Comparison of ENCODE assay signal across 8 cellular contexts in the genomic region with DNA sequence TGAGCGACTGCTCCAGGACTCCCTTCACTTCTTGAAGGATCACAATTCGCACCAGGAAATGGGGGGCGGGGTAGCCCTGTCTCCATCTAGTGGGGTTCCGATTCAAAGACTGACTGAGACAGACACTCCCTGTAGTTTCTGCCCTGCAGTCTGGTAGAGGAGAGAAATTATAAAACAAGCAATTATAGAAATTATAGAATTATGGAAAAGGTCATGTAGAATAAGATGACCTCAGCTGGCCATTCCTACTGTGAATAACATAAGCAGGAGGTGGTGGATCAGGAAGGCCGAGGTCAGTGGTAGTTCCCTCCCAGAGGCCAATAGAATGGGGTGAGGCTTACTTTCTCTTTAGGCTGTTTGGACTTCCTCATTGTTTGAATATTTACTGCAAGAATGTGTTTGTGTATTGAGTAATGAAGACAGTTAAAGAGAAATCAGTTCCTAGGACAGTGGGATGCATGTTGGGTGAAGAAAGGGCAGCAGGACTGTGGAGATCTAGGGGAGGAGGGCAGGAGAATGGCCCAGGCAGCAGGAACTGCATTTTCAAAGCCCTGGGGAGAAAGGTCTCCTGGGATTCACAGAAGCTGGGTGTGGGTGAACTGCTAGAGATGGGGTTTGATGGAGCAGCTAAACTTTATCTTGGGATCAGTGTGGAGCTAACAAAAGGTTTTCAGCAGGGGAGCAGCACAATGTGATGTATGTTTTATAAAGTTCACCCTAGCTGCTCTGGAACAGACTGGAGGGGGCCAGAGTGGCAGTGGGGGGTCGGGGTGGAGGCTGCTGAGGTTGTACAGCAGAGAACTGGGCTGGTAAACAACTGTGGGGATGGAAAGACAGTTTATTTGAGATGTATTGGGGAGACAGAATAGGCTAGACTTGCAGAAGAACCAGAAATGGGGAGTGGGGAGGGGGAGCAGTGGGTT. TPM values are rescaled to one million over a fixed set of nuclear protein-coding genes. Genes with fewer than 3 reads are reported as not detected.
DNase-seq lines count a peak whose midpoint lies in the region; ATAC-seq and TF ChIP-seq lines count a peak whose summit lies in the region.

No MANE protein-coding gene starts in this region.

- H3K27me3 Mint-ChIP-seq in CD4-positive, alpha-beta memory T cell: no peaks in the 10 kb centered on the region
- H3K27me3 Mint-ChIP-seq in IgD-negative memory B cell: no peaks in the 10 kb centered on the region
- H3K27me3 Mint-ChIP-seq in activated T-helper 17 cell treated with anti-CD3 and anti-CD28 coated beads, Interleukin-2, amount 50 U/mL, for 72 hours: no peaks in the 10 kb centered on the region

- no peak for DNase-seq in CD4-positive, alpha-beta memory T cell
- DNase-seq in heart right ventricle (no peak), germinal center (ENCODE audit: low spot score) (no peak)

- peak overlapping the region; percentile 29 to 96 (median 60) for H3K27ac Mint-ChIP-seq in CD4-positive, alpha-beta memory T cell
- H3K27ac Mint-ChIP-seq in IgD-negative memory B cell: peak overlapping the region; percentile 63 to 91 (median 80)
- no peak overlapping the region for H3K27ac Mint-ChIP-seq in activated T-helper 17 cell treated with anti-CD3 and anti-CD28 coated beads, Interleukin-2, amount 50 U/mL, for 72 hours

- no peak for ATAC-seq in activated T-helper 17 cell treated with anti-CD3 and anti-CD28 coated beads, Interleukin-2, amount 50 U/mL, for 72 hours (replicated peaks)
- ATAC-seq in heart right ventricle (peak in 5 of 8 donors; percentile 17 to 48 (median 37)), HG03108 (IDR thresholded peaks at IDR 0.05; ENCODE audit: unreplicated experiment) (no peak), GM19455 (IDR thresholded peaks at IDR 0.05; ENCODE audit: unreplicated experiment) (no peak)

- peaks cover 21% of the 10 kb centered on the region for H3K4me1 ChIP-seq in CD4-positive, alpha-beta memory T cell (ENCODE audit: insufficient read depth, low read length)
- H3K4me1 ChIP-seq in heart right ventricle: peaks cover 3 to 31% (median 23%) of the 10 kb centered on the region in 9 donors
- H3K4me1 ChIP-seq in skeletal muscle satellite cell (ENCODE audit: control insufficient read depth, insufficient read depth, low read length): peaks cover 30% of the 10 kb centered on the region

- no peaks in the 10 kb centered on the region for H3K36me3 ChIP-seq in CD4-positive, alpha-beta memory T cell (ENCODE audit: insufficient read depth, low read length)
- H3K36me3 ChIP-seq in heart right ventricle: peaks cover 0 to 12% (median 0%) of the 10 kb centered on the region in 9 donors
- H3K36me3 ChIP-seq in skeletal muscle satellite cell (ENCODE audit: insufficient read depth, low read length): no peaks in the 10 kb centered on the region

- peaks cover 13 to 15% of the 10 kb centered on the region in 2 donors for H3K36me3 Mint-ChIP-seq in CD4-positive, alpha-beta memory T cell
- peaks cover 5% of the 10 kb centered on the region for H3K36me3 Mint-ChIP-seq in IgD-negative memory B cell
- H3K36me3 Mint-ChIP-seq in activated T-helper 17 cell treated with anti-CD3 and anti-CD28 coated beads, Interleukin-2, amount 50 U/mL, for 72 hours (ENCODE audit: low read depth): no peaks in the 10 kb centered on the region

- 56 to 63% methylated on average over 6 of the region's 6 CpGs for WGBS in heart right ventricle, 2 donors

- CTCF ChIA-PET in CD4-positive, alpha-beta memory T cell (lab: Charles Lee; ENCODE audit: partially characterized antibody): interaction anchor here (0.9 to 1.3 kb wide), 3 partner anchors 63 to 276 kb away, joined by 3 to 4 read pairs (median 4); no protein-coding TSS in a partner anchor

- H3K4me1 Mint-ChIP-seq in CD4-positive, alpha-beta memory T cell: peaks cover 10 to 28% (median 19%) of the 10 kb centered on the region in 4 donors
- peaks cover 14 to 19% (median 17%) of the 10 kb centered on the region in 3 donors for H3K4me1 Mint-ChIP-seq in IgD-negative memory B cell
- peaks cover 18% of the 10 kb centered on the region for H3K4me1 Mint-ChIP-seq in activated T-helper 17 cell treated with anti-CD3 and anti-CD28 coated beads, Interleukin-2, amount 50 U/mL, for 72 hours

- H3K9me3 Mint-ChIP-seq in CD4-positive, alpha-beta memory T cell: peaks cover 0 to 17% (median 10%) of the 10 kb centered on the region in 8 donors
- H3K9me3 Mint-ChIP-seq in IgD-negative memory B cell: peaks cover 3 to 12% (median 5%) of the 10 kb centered on the region in 3 donors
- H3K9me3 Mint-ChIP-seq in activated T-helper 17 cell treated with anti-CD3 and anti-CD28 coated beads, Interleukin-2, amount 50 U/mL, for 72 hours: no peaks in the 10 kb centered on the region

- peak overlapping the region; percentile 70 for H3K4me2 ChIP-seq in skeletal muscle satellite cell (ENCODE audit: low read length)

- H3K4me3 Mint-ChIP-seq in CD4-positive, alpha-beta memory T cell: peak overlapping the region; percentile 26 to 92 (median 52)
- H3K4me3 Mint-ChIP-seq in IgD-negative memory B cell: peak overlapping the region; percentile 61 to 92 (median 81)
- peak overlapping the region; percentile 91 for H3K4me3 Mint-ChIP-seq in activated T-helper 17 cell treated with anti-CD3 and anti-CD28 coated beads, Interleukin-2, amount 50 U/mL, for 72 hours

- intact Hi-C loops in CD4-positive, alpha-beta memory T cell (cut with micrococcal nuclease): loop anchor here (5.0 kb wide), 1 partner anchor 292 kb away; a partner anchor contains a TSS
- intact Hi-C loops in heart right ventricle (cut with DNase I): loop anchor here in 5 of 10 donors (5.0 to 10.0 kb wide), 5 partner anchors 47 to 277 kb away; a partner anchor contains a TSS

- peaks cover 0 to 6% of the 10 kb centered on the region in 2 donors for H3K9me3 ChIP-seq in CD4-positive, alpha-beta memory T cell (ENCODE audit: control insufficient read depth in 1 of 2, low read length in 2 of 2)
- H3K9me3 ChIP-seq in heart right ventricle: peaks cover 0 to 31% (median 23%) of the 10 kb centered on the region in 11 donors
- no peaks in the 10 kb centered on the region for H3K9me3 ChIP-seq in skeletal muscle satellite cell (replicated peaks; ENCODE audit: low read length)

- peak overlapping the region; percentile 46 for H3K9ac ChIP-seq in skeletal muscle satellite cell (ENCODE audit: low read depth, low read length)

- H3K27me3 ChIP-seq in CD4-positive, alpha-beta memory T cell (ENCODE audit: insufficient read depth, low read length): no peaks in the 10 kb centered on the region
- H3K27me3 ChIP-seq in heart right ventricle: no peaks in the 10 kb centered on the region
- H3K27me3 ChIP-seq in skeletal muscle satellite cell (ENCODE audit: control insufficient read depth, insufficient read depth, low read length): no peaks in the 10 kb centered on the region

- no peak for TF ChIP-seq CTCF in heart right ventricle (IDR thresholded peaks at IDR 0.05)

- H3K4me3 ChIP-seq in CD4-positive, alpha-beta memory T cell (ENCODE audit: low read length in 2 of 2): no peak overlapping the region
- H3K4me3 ChIP-seq in heart right ventricle (peak overlapping the region in 2 of 10 donors; percentile 70 to 74), skeletal muscle satellite cell (ENCODE audit: low read length) (peak overlapping the region; percentile 34)

- no peak overlapping the region for H3K27ac ChIP-seq in CD4-positive, alpha-beta memory T cell (ENCODE audit: low read depth, low read length)
- peak overlapping the region in 9 of 10 donors; percentile 14 to 98 (median 71) for H3K27ac ChIP-seq in heart right ventricle

- POLR2A ChIA-PET in CD4-positive, alpha-beta memory T cell (lab: Charles Lee; ENCODE audit: partially characterized antibody): interaction anchor here (2.6 to 2.7 kb wide), 3 partner anchors 78 to 260 kb away, joined by 17 to 23 read pairs (median 22); a partner anchor contains a TSS

RNA-seq across cellular contexts. Expression of a gene that starts 2.1 kb away (rescaled TPM):
- total RNA-seq in CD4-positive, alpha-beta memory T cell: 1 to 10 TPM; 4.8 to 5.0 TPM
- polyA plus RNA-seq in CD4-positive, alpha-beta memory T cell: 1 to 10 TPM; 1.5 to 2.3 TPM
- polyA plus RNA-seq in IgD-negative memory B cell (5.7 TPM), heart right ventricle (1 to 10 TPM; 1.8 to 3.7 TPM)
- total RNA-seq in activated T-helper 17 cell treated with anti-CD3 and anti-CD28 coated beads, Interleukin-2, amount 50 U/mL, for 72 hours: 1 to 10 TPM; 6.4 to 9.0 TPM
- 1 to 10 TPM in 8 of 10 donors, under 1 TPM in 2; 0.85 to 2.6 (median 1.5) TPM for total RNA-seq in heart right ventricle
- total RNA-seq in skeletal muscle satellite cell (2012; rRNA removed): 1.0 and 1.7 TPM in 2 replicates

RNA-seq across cellular contexts. Expression of a gene that starts 13.8 kb away (rescaled TPM):
- 10 to 100 TPM; 15.7 to 16.3 TPM for total RNA-seq in CD4-positive, alpha-beta memory T cell
- 10 to 100 TPM in 1 of 2 donors, 1 to 10 TPM in 1; 6.3 to 16.4 TPM for polyA plus RNA-seq in CD4-positive, alpha-beta memory T cell
- polyA plus RNA-seq in IgD-negative memory B cell: 16.2 TPM
- 1 to 10 TPM; 6.7 to 8.0 TPM for total RNA-seq in activated T-helper 17 cell treated with anti-CD3 and anti-CD28 coated beads, Interleukin-2, amount 50 U/mL, for 72 hours
- total RNA-seq in heart right ventricle: 10 to 100 TPM in 9 of 10 donors, 1 to 10 TPM in 1; 9.6 to 14.8 (median 12.3) TPM
- 1 to 10 TPM; 4.6 to 4.9 TPM for polyA plus RNA-seq in heart right ventricle
- 2.8 and 3.9 TPM in 2 replicates for total RNA-seq in skeletal muscle satellite cell (2012; rRNA removed)

RNA-seq across cellular contexts. Expression of a gene that starts 47.7 kb away (rescaled TPM):
- 1 to 10 TPM; 2.2 to 2.6 TPM for total RNA-seq in CD4-positive, alpha-beta memory T cell
- polyA plus RNA-seq in CD4-positive, alpha-beta memory T cell: under 1 TPM; 0.46 to 0.89 TPM
- polyA plus RNA-seq in IgD-negative memory B cell: 0.43 TPM
- total RNA-seq in activated T-helper 17 cell treated with anti-CD3 and anti-CD28 coated beads, Interleukin-2, amount 50 U/mL, for 72 hours: 10 to 100 TPM; 40.2 to 65.4 TPM
- total RNA-seq in heart right ventricle: 1 to 10 TPM in 8 of 10 donors, under 1 TPM in 2; 0.44 to 3.4 (median 1.5) TPM
- under 1 TPM; 0.73 to 0.91 TPM for polyA plus RNA-seq in heart right ventricle
- total RNA-seq in skeletal muscle satellite cell (2012; rRNA removed): 4.8 and 7.2 TPM in 2 replicates

RNA-seq across cellular contexts. Expression of a gene that starts 59.7 kb away (rescaled TPM):
- total RNA-seq in CD4-positive, alpha-beta memory T cell: 10 to 100 TPM; 23.3 to 23.4 TPM
- 1 to 10 TPM; 2.0 to 2.5 TPM for polyA plus RNA-seq in CD4-positive, alpha-beta memory T cell
- 4.1 TPM for polyA plus RNA-seq in IgD-negative memory B cell
- total RNA-seq in activated T-helper 17 cell treated with anti-CD3 and anti-CD28 coated beads, Interleukin-2, amount 50 U/mL, for 72 hours: 10 to 100 TPM; 20.8 to 26.5 TPM
- total RNA-seq in heart right ventricle: 10 to 100 TPM; 53.7 to 92.8 (median 77.2) TPM
- 10 to 100 TPM; 36.6 to 90.6 TPM for polyA plus RNA-seq in heart right ventricle
- 11.4 and 12.7 TPM in 2 replicates for total RNA-seq in skeletal muscle satellite cell (2012; rRNA removed)

Comparison
In these comparisons a context has a peak if more than half of its experiments do, and no peak if none do; other contexts are left out.
1. ATAC-seq: peak in heart right ventricle (5 of 8); none in activated T-helper 17 cell treated with anti-CD3 and anti-CD28 coated beads, Interleukin-2, amount 50 U/mL, for 72 hours (single experiment), HG03108 (single experiment) and GM19455 (single experiment).
2. RNA of a gene that starts 47.7 kb away (total RNA-seq): 40.2 to 65.4 TPM in activated T-helper 17 cell treated with anti-CD3 and anti-CD28 coated beads, Interleukin-2, amount 50 U/mL, for 72 hours; 2.2 to 2.6 TPM in CD4-positive, alpha-beta memory T cell and 0.44 to 3.4 TPM in heart right ventricle; every median in the first group is over 4 times any median in the second.
3. Peak in every context shown above with its lines, with median percentiles within 50 percentile points of each other: H3K4me3 Mint-ChIP-seq.